ENCODE assay signal across 23 cellular contexts in genomic region chr11:132161538-132161937, GRCh38.
"Had no signal": no experiment of that assay in that cellular context is flagged by ENCODE, and none has a peak within 500 bp of the region (broad histone marks: within the 10 kb centered on the region; RNA-seq: fewer than 3 reads in every experiment).

No MANE protein-coding gene starts in this region.

- H3K9me3 ChIP-seq: left lung, lower lobe of right lung, neutrophil, psoas muscle, right atrium auricular region, spleen, suprapubic skin, thoracic aorta, tibial nerve, uterus had no signal

- H3K27me3 ChIP-seq: left lung, neutrophil, right atrium auricular region, spleen, suprapubic skin, tibial nerve, uterus had no signal

- H2AFZ ChIP-seq: parathyroid adenoma had no signal

- H3K4me3 ChIP-seq: left lung, lower lobe of right lung, psoas muscle, right atrium auricular region, spleen, suprapubic skin, thoracic aorta, tibial nerve, uterus had no signal

- H3K4me1 ChIP-seq: left lung, lower lobe of right lung, psoas muscle, right atrium auricular region, spleen, suprapubic skin, tibial nerve, uterus had no signal

- H3K27ac ChIP-seq: left lung, lower lobe of right lung, neutrophil, parathyroid adenoma, psoas muscle, right atrium auricular region, spleen, suprapubic skin, thoracic aorta, tibial nerve, uterus had no signal

- ATAC-seq: left cardiac atrium; left lung; lower lobe of right lung; naive thymus-derived CD8-positive, alpha-beta T cell; psoas muscle; sciatic nerve; stimulated activated effector memory CD8-positive, alpha-beta T cell treated with anti-CD3 and anti-CD28 coated beads, Interleukin-12 subunit alpha, Interleukin-12 subunit beta, amount 100 ng/mL, for 72 hours had no signal

- H3K36me3 ChIP-seq: left lung, lower lobe of right lung, neutrophil, right atrium auricular region, spleen, suprapubic skin, thoracic aorta, tibial nerve, uterus had no signal

- DNase-seq: hippocampal formation; kidney glomerular epithelial cell; left cardiac atrium; left lung; lower lobe of right lung; mammary epithelial cell; mesenchymal stem cell; naive thymus-derived CD8-positive, alpha-beta T cell; occipital lobe; psoas muscle; small intestine; spleen; stimulated activated CD4-positive, alpha-beta T cell treated with anti-CD3 and anti-CD28 coated beads, Interleukin-4, amount 100 ng/mL, for 24 hours; stimulated activated naive CD4-positive, alpha-beta T cell; uterus had no signal

- H3K9ac ChIP-seq: parathyroid adenoma had no signal
